In the genomic region with DNA sequence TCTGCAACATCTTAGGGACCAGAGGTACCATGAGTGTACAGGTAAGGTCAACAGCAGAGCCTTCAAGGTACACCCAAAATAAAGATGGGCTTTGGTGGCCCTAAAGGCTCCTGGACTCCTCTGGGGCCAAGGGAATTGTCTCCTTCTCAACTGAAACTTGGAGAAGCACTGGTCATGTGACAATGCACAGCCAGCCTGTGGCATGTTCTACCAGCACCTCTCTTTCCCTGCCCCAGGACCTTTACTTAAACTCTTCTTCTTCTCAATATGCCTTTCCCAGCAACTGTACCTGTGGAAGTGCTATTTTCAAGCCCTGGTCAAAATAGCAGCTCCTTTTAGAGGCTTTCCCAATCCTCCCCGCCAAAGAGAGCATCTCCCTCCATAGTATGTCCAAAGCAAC, we compare ENCODE assay signal across 24 cellular contexts. TPM values are rescaled to one million over a fixed set of nuclear protein-coding genes. Genes with fewer than 3 reads are reported as not detected.
"Had no signal": no experiment of that assay in that cellular context is flagged by ENCODE, and none has a peak within 500 bp of the region (broad histone marks: within the 10 kb centered on the region; RNA-seq: fewer than 3 reads in every experiment).

No MANE protein-coding gene starts in this region.

- H3K9me3 ChIP-seq: adrenal gland, Peyer's patch, SJCRH30, SK-N-SH had no signal

- H3K4me1 ChIP-seq: adrenal gland, Peyer's patch had no signal

- H3K9me3 Mint-ChIP-seq: activated naive CD8-positive, alpha-beta T cell treated with anti-CD3 and anti-CD28 coated beads, Interleukin-2, amount 10 ng/mL, durations not matched to agents 7 days and 5 days had no signal

- H3K4me3 ChIP-seq: adrenal gland, Peyer's patch, SJCRH30 had no signal

- H3K36me3 Mint-ChIP-seq: activated naive CD8-positive, alpha-beta T cell treated with anti-CD3 and anti-CD28 coated beads, Interleukin-2, amount 10 ng/mL, durations not matched to agents 7 days and 5 days had no signal

- H3K36me3 ChIP-seq: adrenal gland, Peyer's patch had no signal

- ATAC-seq: activated CD4-positive, alpha-beta T cell treated with anti-CD3 and anti-CD28 coated beads for 36 hours; activated CD8-positive, alpha-beta T cell treated with anti-CD3 and anti-CD28 coated beads, Interleukin-2, amount 10 ng/mL, durations not matched to agents 7 days and 5 days had no signal

- H3K27me3 Mint-ChIP-seq: activated CD4-positive, alpha-beta T cell treated with anti-CD3 and anti-CD28 coated beads for 36 hours had no signal

- H3K9ac ChIP-seq: SK-N-SH had no signal

- DNase-seq: activated CD4-positive, alpha-beta T cell treated with anti-CD3 and anti-CD28 coated beads for 36 hours; activated CD4-positive, alpha-beta T cell treated with anti-CD3 and anti-CD28 coated beads, Interleukin-2, amount 50 U/mL, for 1 hour; activated CD8-positive, alpha-beta memory T cell treated with anti-CD3 and anti-CD28 coated beads, Interleukin-2, amount 50 U/mL, for 48 hours; activated CD8-positive, alpha-beta T cell treated with anti-CD3 and anti-CD28 coated beads, Interleukin-2, amount 10 ng/mL, durations not matched to agents 7 days and 5 days; activated naive CD4-positive, alpha-beta T cell treated with anti-CD3 and anti-CD28 coated beads, Interleukin-2, amount 50 U/mL, for 16 hours; activated naive CD8-positive, alpha-beta T cell treated with anti-CD3 and anti-CD28 coated beads, Interleukin-2, amount 10 ng/mL, durations not matched to agents 7 days and 5 days; activated T-cell treated with anti-CD3 and anti-CD28 coated beads, Interleukin-2, amount 50 U/mL, for 1 hour; adrenal gland; aorta; MV-4-11; NCI-H1105; NCI-H2029 treated with DMSO at 0.1 percent for 48 hours; NCI-H510A; NCI-H526 treated with DMSO at 0.1 percent for 48 hours; NK-92 treated with Interleukin-12 subunit alpha and Interleukin-12 subunit beta, amount 100 ng/mL, for 24 hours; OCI-M1; Peyer's patch; Right ventricle myocardium superior; SJCRH30; SK-N-SH; T-helper 1 cell had no signal

- H3K27ac ChIP-seq: adrenal gland, Peyer's patch, RWPE1, SJCRH30, VCaP had no signal

- H3K27me3 ChIP-seq: adrenal gland, Peyer's patch, SJCRH30 had no signal

- H3K4me3 Mint-ChIP-seq: activated CD4-positive, alpha-beta T cell treated with anti-CD3 and anti-CD28 coated beads for 36 hours; activated CD8-positive, alpha-beta T cell treated with anti-CD3 and anti-CD28 coated beads, Interleukin-2, amount 10 ng/mL, durations not matched to agents 7 days and 5 days; activated naive CD8-positive, alpha-beta T cell treated with anti-CD3 and anti-CD28 coated beads, Interleukin-2, amount 10 ng/mL, durations not matched to agents 7 days and 5 days had no signal

- H3K4me1 Mint-ChIP-seq: activated CD4-positive, alpha-beta T cell treated with anti-CD3 and anti-CD28 coated beads for 36 hours had no signal

- H3K4me2 ChIP-seq: SK-N-SH had no signal

- H3K27ac Mint-ChIP-seq: activated CD4-positive, alpha-beta T cell treated with anti-CD3 and anti-CD28 coated beads for 36 hours; activated CD8-positive, alpha-beta T cell treated with anti-CD3 and anti-CD28 coated beads, Interleukin-2, amount 10 ng/mL, durations not matched to agents 7 days and 5 days; activated naive CD8-positive, alpha-beta T cell treated with anti-CD3 and anti-CD28 coated beads, Interleukin-2, amount 10 ng/mL, durations not matched to agents 7 days and 5 days had no signal

RNA-seq across cellular contexts. Expression of a gene that starts 28.4 kb away (rescaled TPM):
- total RNA-seq: MCF 10A had no signal
